ENCODE assay signal across 19 cellular contexts in the genomic region with DNA sequence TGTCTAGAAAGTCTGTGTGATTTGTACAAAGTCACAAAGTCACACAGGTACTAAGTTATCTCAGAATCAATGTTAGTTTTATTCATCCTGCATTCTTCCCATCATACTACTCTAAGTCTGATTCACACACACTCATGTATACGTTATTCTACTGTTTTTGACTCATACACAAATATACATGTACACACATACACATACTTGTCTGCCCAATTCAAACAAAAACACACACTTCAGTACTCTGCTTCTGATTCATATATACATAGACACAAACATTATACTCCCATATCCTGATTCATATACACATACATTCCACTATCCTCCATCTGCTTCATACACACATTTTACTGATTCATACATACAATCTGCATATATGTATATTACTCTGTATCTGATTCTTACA.
DNase-seq lines count a peak whose midpoint lies in the region; ATAC-seq and TF ChIP-seq lines count a peak whose summit lies in the region.
"Had no signal": no experiment of that assay in that cellular context is flagged by ENCODE, and none has a peak within 500 bp of the region (broad histone marks: within the 10 kb centered on the region; RNA-seq: fewer than 3 reads in every experiment).

No MANE protein-coding gene starts in this region.

- no peak overlapping the region for H2AK5ac ChIP-seq in mesenchymal stem cell (ENCODE audit: low read length, severe bottlenecking)

- H3K27ac Mint-ChIP-seq in CD4-positive, CD25-positive, alpha-beta regulatory T cell: peak overlapping the region in 2 of 3 donors; percentile 0 to 64
- H3K27ac Mint-ChIP-seq: activated naive CD4-positive, alpha-beta T cell treated with anti-CD3 and anti-CD28 coated beads for 36 hours; T-helper 2 cell treated with Interferon-gamma antibody and Interleukin-4, amounts not matched to agents 5 μg/mL and 100 μg/mL, for 36 hours; type B pancreatic cell had no signal

- no peak overlapping the region for H2BK120ac ChIP-seq in mesenchymal stem cell (ENCODE audit: low read depth, low read length)

- H3K4me2 ChIP-seq in DND-41 (ENCODE audit: insufficient read depth, low read length) (peak overlapping the region; percentile 65), mesenchymal stem cell (ENCODE audit: low read length, poor library complexity, severe bottlenecking) (no peak overlapping the region)

- peaks cover 96% of the 10 kb centered on the region for H3K79me2 ChIP-seq in DND-41 (ENCODE audit: insufficient read depth, low read length)

- H3K14ac ChIP-seq in mesenchymal stem cell (ENCODE audit: low read length in 2 of 2): no peak overlapping the region

- peaks cover 0 to 1% (median 0%) of the 10 kb centered on the region in 7 donors for H3K9me3 Mint-ChIP-seq in CD4-positive, CD25-positive, alpha-beta regulatory T cell
- H3K9me3 Mint-ChIP-seq: activated naive CD4-positive, alpha-beta T cell treated with anti-CD3 and anti-CD28 coated beads for 36 hours had no signal

- no peak overlapping the region for H2BK12ac ChIP-seq in mesenchymal stem cell (ENCODE audit: low read length in 2 of 2)

- no peak overlapping the region for H3K4ac ChIP-seq in mesenchymal stem cell (ENCODE audit: low read depth in 1 of 2, low read length in 2 of 2)

- H4K91ac ChIP-seq in mesenchymal stem cell (ENCODE audit: low read length): no peak overlapping the region

- H3K9ac ChIP-seq in DND-41 (ENCODE audit: low read depth, low read length) (peak overlapping the region; percentile 62; the same call in 1 of the 2 replicates), mesenchymal stem cell (ENCODE audit: low read length) (no peak overlapping the region)

- H3K36me3 Mint-ChIP-seq in CD4-positive, CD25-positive, alpha-beta regulatory T cell: peaks cover 12% of the 10 kb centered on the region

- 19% methylated on average over 1 of the region's 1 CpG for WGBS in mesenchymal stem cell

- H2BK15ac ChIP-seq in mesenchymal stem cell (ENCODE audit: low read depth, poor library complexity, severe bottlenecking): no peak overlapping the region

- H2BK5ac ChIP-seq in mesenchymal stem cell (ENCODE audit: low read depth, low read length, poor library complexity, severe bottlenecking): no peak overlapping the region

- no peak for ATAC-seq in CD4-positive, CD25-positive, alpha-beta regulatory T cell (ENCODE audit: low read depth in 2 of 2)
- ATAC-seq in DND-41 (ENCODE audit: insufficient read depth, low read depth): no peak
- ATAC-seq in esophagus mucosa: no peak
- ATAC-seq in GM18868 (IDR thresholded peaks at IDR 0.05; ENCODE audit: unreplicated experiment): no peak
- ATAC-seq: body of pancreas had no signal

- H3K4me1 ChIP-seq in CD4-positive, CD25-positive, alpha-beta regulatory T cell (ENCODE audit: control insufficient read depth, insufficient read depth, low read length, poor library complexity, severe bottlenecking): peaks cover 43% of the 10 kb centered on the region
- H3K4me1 ChIP-seq in DND-41 (ENCODE audit: insufficient read depth, low read length): peaks cover 100% of the 10 kb centered on the region
- H3K4me1 ChIP-seq in mesenchymal stem cell (ENCODE audit: control insufficient read depth, insufficient read depth, low read depth, low read length): no peaks in the 10 kb centered on the region
- H3K4me1 ChIP-seq: body of pancreas, colonic mucosa, HAP-1 had no signal

- peaks cover 28 to 89% (median 84%) of the 10 kb centered on the region in 4 donors for H3K4me1 Mint-ChIP-seq in CD4-positive, CD25-positive, alpha-beta regulatory T cell

- no peaks in the 10 kb centered on the region for H3K9me3 ChIP-seq in CD4-positive, CD25-positive, alpha-beta regulatory T cell (ENCODE audit: control insufficient read depth in 2 of 2, low read length in 2 of 2)
- H3K9me3 ChIP-seq in DND-41 (ENCODE audit: insufficient read depth, low read length, severe bottlenecking) (no peaks in the 10 kb centered on the region), mesenchymal stem cell (ENCODE audit: control insufficient read depth, low read length) (no peaks in the 10 kb centered on the region)
- H3K9me3 ChIP-seq: body of pancreas, colonic mucosa, HAP-1 had no signal

- no peak overlapping the region for H3K18ac ChIP-seq in mesenchymal stem cell (ENCODE audit: low read depth in 1 of 2, low read length in 2 of 2)

- H3K36me3 ChIP-seq in CD4-positive, CD25-positive, alpha-beta regulatory T cell (ENCODE audit: control insufficient read depth, insufficient read depth, low read length): no peaks in the 10 kb centered on the region
- H3K36me3 ChIP-seq in DND-41 (ENCODE audit: insufficient read depth, low read length): peaks cover 15% of the 10 kb centered on the region; the same call in 1 of the 2 replicates
- H3K36me3 ChIP-seq in mesenchymal stem cell (ENCODE audit: control insufficient read depth in 1 of 2, insufficient read depth in 2 of 2, low read depth in 1 of 2, low read length in 2 of 2): peaks cover 0 to 4% of the 10 kb centered on the region in 2 experiments
- H3K36me3 ChIP-seq: colonic mucosa, HAP-1 had no signal

- peaks cover 19% of the 10 kb centered on the region for H3K79me1 ChIP-seq in mesenchymal stem cell (replicated peaks; ENCODE audit: low read length, poor library complexity, severe bottlenecking)

- H3K4me3 ChIP-seq in CD4-positive, CD25-positive, alpha-beta regulatory T cell (ENCODE audit: low read depth, low read length): no peak overlapping the region
- H3K4me3 ChIP-seq in DND-41 (ENCODE audit: low read depth in 1 of 2, low read length in 2 of 2) (no peak overlapping the region), mesenchymal stem cell (ENCODE audit: insufficient read depth in 1 of 2, low read depth in 1 of 2, low read length in 2 of 2) (no peak overlapping the region)
- H3K4me3 ChIP-seq: body of pancreas, colonic mucosa, HAP-1 had no signal

- H3K4me3 Mint-ChIP-seq in CD4-positive, CD25-positive, alpha-beta regulatory T cell: peak overlapping the region in 2 of 4 donors; percentile 0 to 2
- H3K4me3 Mint-ChIP-seq: activated naive CD4-positive, alpha-beta T cell treated with anti-CD3 and anti-CD28 coated beads for 36 hours; T-helper 2 cell treated with Interferon-gamma antibody and Interleukin-4, amounts not matched to agents 5 μg/mL and 100 μg/mL, for 36 hours; type B pancreatic cell had no signal

- H2AFZ ChIP-seq in DND-41 (ENCODE audit: low read depth, low read length): no peak overlapping the region
- no peak overlapping the region for H2AFZ ChIP-seq in mesenchymal stem cell (ENCODE audit: low read depth, low read length)

- no peak for DNase-seq in CD4-positive, CD25-positive, alpha-beta regulatory T cell
- DNase-seq in DND-41: no peak
- DNase-seq in RKO (ENCODE audit: low spot score): peak; percentile 8
- peak; percentile 38 for DNase-seq in mesenchymal stem cell
- DNase-seq in NCI-H187 treated with DMSO at 0.1 percent for 48 hours (lab: John Stamatoyannopoulos, UW): no peak
- DNase-seq: activated CD4-positive, CD25-positive, alpha-beta regulatory T cell; activated naive CD4-positive, alpha-beta T cell treated with anti-CD3 and anti-CD28 coated beads for 36 hours; body of pancreas; colonic mucosa; foreskin fibroblast; NCI-H1105 treated with DMSO at 0.1 percent for 48 hours; NCI-H2171; NCI-H774; stimulated activated CD4-positive, alpha-beta T cell treated with anti-CD3 and anti-CD28 coated beads, Interleukin-1b, Interleukin-23, amount 100 ng/mL, for 48 hours had no signal

- H3K27ac ChIP-seq in CD4-positive, CD25-positive, alpha-beta regulatory T cell (ENCODE audit: insufficient read depth, low read length, poor library complexity, severe bottlenecking): no peak overlapping the region
- H3K27ac ChIP-seq in DND-41 (ENCODE audit: low read length) (peak overlapping the region; percentile 90), mesenchymal stem cell (ENCODE audit: low read length, poor library complexity, severe bottlenecking) (no peak overlapping the region)
- H3K27ac ChIP-seq: body of pancreas, colonic mucosa had no signal

- no peaks in the 10 kb centered on the region for H4K20me1 ChIP-seq in DND-41 (ENCODE audit: insufficient read depth, low read length)

- H3K27me3 ChIP-seq in CD4-positive, CD25-positive, alpha-beta regulatory T cell (ENCODE audit: control insufficient read depth, insufficient read depth, low read length): no peaks in the 10 kb centered on the region
- H3K27me3 ChIP-seq in DND-41 (ENCODE audit: insufficient read depth, low read length, poor library complexity) (no peaks in the 10 kb centered on the region), mesenchymal stem cell (ENCODE audit: control insufficient read depth in 1 of 2, insufficient read depth in 1 of 2, low read length in 2 of 2) (no peaks in the 10 kb centered on the region)
- H3K27me3 ChIP-seq: body of pancreas, colonic mucosa had no signal

- H3K23ac ChIP-seq in mesenchymal stem cell (ENCODE audit: low read length in 2 of 2): no peak overlapping the region

- no peak for TF ChIP-seq CTCF in DND-41 (IDR thresholded peaks at IDR 0.05; ENCODE audit: borderline replicate concordance, extremely low read depth, low read length, poor library complexity, severe bottlenecking)

- no peak overlapping the region for H4K8ac ChIP-seq in mesenchymal stem cell (ENCODE audit: low read length)

- H3K27me3 Mint-ChIP-seq in CD4-positive, CD25-positive, alpha-beta regulatory T cell: no peaks in the 10 kb centered on the region
- H3K27me3 Mint-ChIP-seq: type B pancreatic cell had no signal

Comparison
In these comparisons a context has a peak if more than half of its experiments do, and no peak if none do; other contexts are left out.
1. DNase-seq: peak in RKO (single experiment) and mesenchymal stem cell (single experiment); none in CD4-positive, CD25-positive, alpha-beta regulatory T cell (0 of 3), DND-41 (single experiment) and NCI-H187 treated with DMSO at 0.1 percent for 48 hours (single experiment).